32 cellular contexts compared by ENCODE assay signal in the genomic region with DNA sequence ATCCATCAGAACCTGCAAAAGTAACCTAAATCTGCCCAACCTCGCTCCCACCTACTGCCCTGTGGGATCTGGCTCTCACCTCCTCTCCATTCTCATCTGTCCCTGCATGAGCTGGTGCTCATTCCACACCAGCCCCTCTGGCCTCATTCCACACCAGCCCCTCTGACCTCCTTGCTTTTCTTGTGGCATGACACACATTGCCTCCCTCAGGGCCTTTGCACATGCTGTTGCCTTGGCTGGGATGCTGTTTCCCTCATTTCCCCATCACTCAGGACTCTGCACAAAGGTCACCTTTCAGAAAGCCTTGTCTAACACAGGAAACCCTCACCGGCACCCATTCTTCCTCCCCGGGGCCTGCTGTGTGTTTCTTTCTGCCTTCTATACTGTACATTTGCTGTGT.
"Had no signal": no experiment of that assay in that cellular context is flagged by ENCODE, and none has a peak within 500 bp of the region (broad histone marks: within the 10 kb centered on the region; RNA-seq: fewer than 3 reads in every experiment).

No MANE protein-coding gene starts in this region.

- H3K4me3 Mint-ChIP-seq: activated B cell treated with CpG ODN at 0.5 μM for 24 hours; activated CD4-positive, alpha-beta memory T cell treated with anti-CD3 and anti-CD28 coated beads, Interleukin-2, amount 10 ng/mL, durations not matched to agents 7 days and 5 days; activated CD4-positive, alpha-beta T cell treated with anti-CD3 and anti-CD28 coated beads, Interleukin-2, amount 10 ng/mL, durations not matched to agents 24 days and 14 days; activated CD8-positive, alpha-beta memory T cell treated with anti-CD3 and anti-CD28 coated beads, Interleukin-2, amount 10 ng/mL, durations not matched to agents 7 days and 5 days; activated CD8-positive, alpha-beta T cell treated with anti-CD3 and anti-CD28 coated beads, Interleukin-2, amount 10 ng/mL, durations not matched to agents 7 days and 5 days; activated naive CD4-positive, alpha-beta T cell treated with anti-CD3 and anti-CD28 coated beads, Interleukin-2, amount 10 ng/mL, durations not matched to agents 7 days and 5 days; activated naive CD4-positive, alpha-beta T cell treated with anti-CD3 and anti-CD28 coated beads, Interleukin-2, amount 50 U/mL, for 24 hours; activated naive CD8-positive, alpha-beta T cell; activated naive CD8-positive, alpha-beta T cell treated with anti-CD3 and anti-CD28 coated beads, Interleukin-2, amount 10 ng/mL, durations not matched to agents 7 days and 5 days; activated naive CD8-positive, alpha-beta T cell treated with anti-CD3 and anti-CD28 coated beads, Interleukin-2, amount 50 U/mL, for 24 hours; activated T-cell treated with anti-CD3 and anti-CD28 coated beads, Interleukin-2, amount 50 U/mL, for 24 hours; brain; T-helper 1 cell treated with Interleukin-12 subunit alpha and Interleukin-12 subunit beta and Interleukin-4 antibody, amounts not matched to agents 30 μg/mL and 1 μg/mL, for 36 hours; T-helper 2 cell treated with Interferon-gamma antibody and Interleukin-4, amounts not matched to agents 5 μg/mL and 100 μg/mL, for 36 hours had no signal

- DNase-seq: activated B cell treated with CpG ODN at 0.5 μM for 24 hours; activated CD4-positive, alpha-beta memory T cell treated with anti-CD3 and anti-CD28 coated beads, Interleukin-2, amount 10 ng/mL, durations not matched to agents 7 days and 5 days; activated CD4-positive, alpha-beta T cell treated with anti-CD3 and anti-CD28 coated beads for 4 hours; activated CD4-positive, alpha-beta T cell treated with anti-CD3 and anti-CD28 coated beads, Interleukin-2, amount 10 ng/mL, durations not matched to agents 24 days and 14 days; activated CD4-positive, alpha-beta T cell treated with anti-CD3 and anti-CD28 coated beads, Interleukin-2, amount 50 U/mL, for 48 hours; activated CD4-positive, CD25-positive, alpha-beta regulatory T cell treated with anti-CD3 and anti-CD28 coated beads, Interleukin-2, amount 50 U/mL, for 72 hours; activated CD8-positive, alpha-beta memory T cell treated with anti-CD3 and anti-CD28 coated beads for 24 hours; activated CD8-positive, alpha-beta memory T cell treated with anti-CD3 and anti-CD28 coated beads, Interleukin-2, amount 10 ng/mL, durations not matched to agents 7 days and 5 days; activated CD8-positive, alpha-beta memory T cell treated with anti-CD3 and anti-CD28 coated beads, Interleukin-2, amount 50 U/mL, for 48 hours; activated CD8-positive, alpha-beta T cell treated with anti-CD3 and anti-CD28 coated beads, Interleukin-2, amount 10 ng/mL, durations not matched to agents 7 days and 5 days; activated effector memory CD4-positive, alpha-beta T cell treated with Interleukin-2 at 50 U/mL for 16 hours; activated gamma-delta T cell; activated naive CD4-positive, alpha-beta T cell treated with anti-CD3 and anti-CD28 coated beads, Interleukin-2, amount 10 ng/mL, durations not matched to agents 7 days and 5 days; activated naive CD4-positive, alpha-beta T cell treated with Interleukin-2 at 50 U/mL for 16 hours; activated naive CD8-positive, alpha-beta T cell treated with anti-CD3 and anti-CD28 coated beads, Interleukin-2, amount 10 ng/mL, durations not matched to agents 7 days and 5 days; activated naive CD8-positive, alpha-beta T cell treated with anti-CD3 and anti-CD28 coated beads, Interleukin-2, amount 50 U/mL, for 24 hours; activated T-cell treated with anti-CD3 and anti-CD28 coated beads, Interleukin-2, amount 50 U/mL, for 24 hours; activated T-cell treated with anti-CD3 and anti-CD28 coated beads, Interleukin-2, amount 50 U/mL, for 48 hours; amygdala; anterior cingulate cortex; central memory CD4-positive, alpha-beta T cell; T-helper 1 cell; T-helper 2 cell; T-helper 9 cell had no signal

- H3K36me3 ChIP-seq: ascending aorta had no signal

- H3K9me3 ChIP-seq: ascending aorta had no signal

- H3K36me3 Mint-ChIP-seq: activated CD8-positive, alpha-beta memory T cell treated with anti-CD3 and anti-CD28 coated beads, Interleukin-2, amount 10 ng/mL, durations not matched to agents 7 days and 5 days; activated naive CD4-positive, alpha-beta T cell treated with anti-CD3 and anti-CD28 coated beads, Interleukin-2, amount 10 ng/mL, durations not matched to agents 7 days and 5 days; activated naive CD4-positive, alpha-beta T cell treated with anti-CD3 and anti-CD28 coated beads, Interleukin-2, amount 50 U/mL, for 24 hours; activated naive CD8-positive, alpha-beta T cell; activated naive CD8-positive, alpha-beta T cell treated with anti-CD3 and anti-CD28 coated beads, Interleukin-2, amount 10 ng/mL, durations not matched to agents 7 days and 5 days had no signal

- H3K4me3 ChIP-seq: ascending aorta had no signal

- H3K4me1 ChIP-seq: ascending aorta had no signal

- H3K27me3 Mint-ChIP-seq: activated B cell treated with CpG ODN at 0.5 μM for 24 hours; activated CD4-positive, alpha-beta memory T cell treated with anti-CD3 and anti-CD28 coated beads, Interleukin-2, amount 10 ng/mL, durations not matched to agents 7 days and 5 days; activated CD4-positive, alpha-beta T cell treated with anti-CD3 and anti-CD28 coated beads, Interleukin-2, amount 10 ng/mL, durations not matched to agents 24 days and 14 days; activated CD8-positive, alpha-beta memory T cell treated with anti-CD3 and anti-CD28 coated beads, Interleukin-2, amount 10 ng/mL, durations not matched to agents 7 days and 5 days; activated naive CD4-positive, alpha-beta T cell treated with anti-CD3 and anti-CD28 coated beads, Interleukin-2, amount 50 U/mL, for 24 hours; activated naive CD8-positive, alpha-beta T cell; activated naive CD8-positive, alpha-beta T cell treated with anti-CD3 and anti-CD28 coated beads, Interleukin-2, amount 10 ng/mL, durations not matched to agents 7 days and 5 days; activated naive CD8-positive, alpha-beta T cell treated with anti-CD3 and anti-CD28 coated beads, Interleukin-2, amount 50 U/mL, for 24 hours; activated T-cell treated with anti-CD3 and anti-CD28 coated beads, Interleukin-2, amount 50 U/mL, for 24 hours; brain had no signal

- H3K27ac Mint-ChIP-seq: activated B cell treated with CpG ODN at 0.5 μM for 24 hours; activated CD4-positive, alpha-beta memory T cell treated with anti-CD3 and anti-CD28 coated beads, Interleukin-2, amount 10 ng/mL, durations not matched to agents 7 days and 5 days; activated CD4-positive, alpha-beta T cell treated with anti-CD3 and anti-CD28 coated beads, Interleukin-2, amount 10 ng/mL, durations not matched to agents 24 days and 14 days; activated CD8-positive, alpha-beta memory T cell treated with anti-CD3 and anti-CD28 coated beads, Interleukin-2, amount 10 ng/mL, durations not matched to agents 7 days and 5 days; activated CD8-positive, alpha-beta T cell treated with anti-CD3 and anti-CD28 coated beads, Interleukin-2, amount 10 ng/mL, durations not matched to agents 7 days and 5 days; activated naive CD4-positive, alpha-beta T cell treated with anti-CD3 and anti-CD28 coated beads, Interleukin-2, amount 10 ng/mL, durations not matched to agents 7 days and 5 days; activated naive CD4-positive, alpha-beta T cell treated with anti-CD3 and anti-CD28 coated beads, Interleukin-2, amount 50 U/mL, for 24 hours; activated naive CD8-positive, alpha-beta T cell; activated naive CD8-positive, alpha-beta T cell treated with anti-CD3 and anti-CD28 coated beads, Interleukin-2, amount 10 ng/mL, durations not matched to agents 7 days and 5 days; activated naive CD8-positive, alpha-beta T cell treated with anti-CD3 and anti-CD28 coated beads, Interleukin-2, amount 50 U/mL, for 24 hours; activated T-cell treated with anti-CD3 and anti-CD28 coated beads, Interleukin-2, amount 50 U/mL, for 24 hours; activated T-helper 2 cell treated with anti-CD3 and anti-CD28 coated beads, Interferon-gamma antibody, Interleukin-2, Interleukin-4, amounts not matched to agents 10 μg/mL and 5 μg/mL and 100 μg/mL, durations not matched to agents 14 hours and 24 hours and 36 hours; brain; T-helper 1 cell treated with Interleukin-12 subunit alpha and Interleukin-12 subunit beta and Interleukin-4 antibody, amounts not matched to agents 30 μg/mL and 1 μg/mL, for 36 hours; T-helper 2 cell treated with Interferon-gamma antibody and Interleukin-4, amounts not matched to agents 5 μg/mL and 100 μg/mL, for 36 hours had no signal

- H3K9me3 Mint-ChIP-seq: activated B cell treated with CpG ODN at 0.5 μM for 24 hours; activated CD4-positive, alpha-beta memory T cell treated with anti-CD3 and anti-CD28 coated beads, Interleukin-2, amount 10 ng/mL, durations not matched to agents 7 days and 5 days; activated CD4-positive, alpha-beta T cell treated with anti-CD3 and anti-CD28 coated beads, Interleukin-2, amount 10 ng/mL, durations not matched to agents 24 days and 14 days; activated naive CD4-positive, alpha-beta T cell treated with anti-CD3 and anti-CD28 coated beads, Interleukin-2, amount 10 ng/mL, durations not matched to agents 7 days and 5 days; activated naive CD4-positive, alpha-beta T cell treated with anti-CD3 and anti-CD28 coated beads, Interleukin-2, amount 50 U/mL, for 24 hours; activated naive CD8-positive, alpha-beta T cell treated with anti-CD3 and anti-CD28 coated beads, Interleukin-2, amount 10 ng/mL, durations not matched to agents 7 days and 5 days; activated naive CD8-positive, alpha-beta T cell treated with anti-CD3 and anti-CD28 coated beads, Interleukin-2, amount 50 U/mL, for 24 hours; activated T-cell treated with anti-CD3 and anti-CD28 coated beads, Interleukin-2, amount 50 U/mL, for 24 hours; activated T-helper 2 cell treated with anti-CD3 and anti-CD28 coated beads, Interferon-gamma antibody, Interleukin-2, Interleukin-4, amounts not matched to agents 10 μg/mL and 5 μg/mL and 100 μg/mL, durations not matched to agents 14 hours and 24 hours and 36 hours; T-helper 1 cell treated with Interleukin-12 subunit alpha and Interleukin-12 subunit beta and Interleukin-4 antibody, amounts not matched to agents 30 μg/mL and 1 μg/mL, for 36 hours; T-helper 2 cell treated with Interferon-gamma antibody and Interleukin-4, amounts not matched to agents 5 μg/mL and 100 μg/mL, for 36 hours had no signal

- H3K27ac ChIP-seq: ascending aorta, VCaP had no signal

- H3K27me3 ChIP-seq: ascending aorta had no signal

- H3K4me1 Mint-ChIP-seq: activated B cell treated with CpG ODN at 0.5 μM for 24 hours; activated CD4-positive, alpha-beta memory T cell treated with anti-CD3 and anti-CD28 coated beads, Interleukin-2, amount 10 ng/mL, durations not matched to agents 7 days and 5 days; activated CD4-positive, alpha-beta T cell treated with anti-CD3 and anti-CD28 coated beads, Interleukin-2, amount 10 ng/mL, durations not matched to agents 24 days and 14 days; activated CD8-positive, alpha-beta memory T cell treated with anti-CD3 and anti-CD28 coated beads, Interleukin-2, amount 10 ng/mL, durations not matched to agents 7 days and 5 days; activated naive CD4-positive, alpha-beta T cell treated with anti-CD3 and anti-CD28 coated beads, Interleukin-2, amount 10 ng/mL, durations not matched to agents 7 days and 5 days; activated naive CD4-positive, alpha-beta T cell treated with anti-CD3 and anti-CD28 coated beads, Interleukin-2, amount 50 U/mL, for 24 hours; activated naive CD8-positive, alpha-beta T cell treated with anti-CD3 and anti-CD28 coated beads, Interleukin-2, amount 10 ng/mL, durations not matched to agents 7 days and 5 days; activated naive CD8-positive, alpha-beta T cell treated with anti-CD3 and anti-CD28 coated beads, Interleukin-2, amount 50 U/mL, for 24 hours had no signal
